In genomic region chr22:30238136-30238535, GRCh38 we compare ENCODE assay signal across 23 cellular contexts. TPM values are rescaled to one million over a fixed set of nuclear protein-coding genes. Genes with fewer than 3 reads are reported as not detected.
DNase-seq lines count a peak whose midpoint lies in the region; ATAC-seq and TF ChIP-seq lines count a peak whose summit lies in the region.
"Had no signal": no experiment of that assay in that cellular context is flagged by ENCODE, and none has a peak within 500 bp of the region (broad histone marks: within the 10 kb centered on the region; RNA-seq: fewer than 3 reads in every experiment).

No MANE protein-coding gene starts in this region.

- no peak overlapping the region for H3K4me2 ChIP-seq in hepatocyte
- no peak overlapping the region for H3K4me2 ChIP-seq in skeletal muscle satellite cell (ENCODE audit: low read length)

- POLR2A ChIA-PET in activated CD4-positive, alpha-beta T cell treated with anti-CD3 and anti-CD28 coated beads for 36 hours (lab: Charles Lee), result no interaction called here

- no peak for ATAC-seq in activated CD4-positive, alpha-beta T cell treated with anti-CD3 and anti-CD28 coated beads for 36 hours
- ATAC-seq in HG02642 (IDR thresholded peaks at IDR 0.05; ENCODE audit: poor library complexity, unreplicated experiment) (no peak), GM21360 (IDR thresholded peaks at IDR 0.05; ENCODE audit: unreplicated experiment) (no peak)

- no peak overlapping the region for H3K4me3 Mint-ChIP-seq in activated CD4-positive, alpha-beta T cell treated with anti-CD3 and anti-CD28 coated beads, Interleukin-2, amount 10 ng/mL, durations not matched to agents 24 days and 14 days
- H3K4me3 Mint-ChIP-seq in activated CD4-positive, alpha-beta T cell treated with anti-CD3 and anti-CD28 coated beads for 36 hours, result no peak overlapping the region
- H3K4me3 Mint-ChIP-seq: activated naive CD4-positive, alpha-beta T cell treated with anti-CD3 and anti-CD28 coated beads for 36 hours; endodermal cell had no signal

- H3K27me3 Mint-ChIP-seq in activated CD4-positive, alpha-beta T cell treated with anti-CD3 and anti-CD28 coated beads, Interleukin-2, amount 10 ng/mL, durations not matched to agents 24 days and 14 days, result no peaks in the 10 kb centered on the region
- no peaks in the 10 kb centered on the region for H3K27me3 Mint-ChIP-seq in activated CD4-positive, alpha-beta T cell treated with anti-CD3 and anti-CD28 coated beads for 36 hours

- no peak overlapping the region for H3K4me3 ChIP-seq in SJCRH30
- H3K4me3 ChIP-seq in hepatocyte, result no peak overlapping the region
- H3K4me3 ChIP-seq in skeletal muscle satellite cell (ENCODE audit: low read length), result no peak overlapping the region
- H3K4me3 ChIP-seq: coronary artery, spleen, upper lobe of right lung had no signal

- WGBS in hepatocyte (ENCODE audit: low lambda C conversion rate, missing lambda C conversion rate), result 85% methylated on average over 9 of the region's 9 CpGs

- H4K20me1 ChIP-seq in hepatocyte (ENCODE audit: insufficient read depth, poor library complexity, severe bottlenecking), result no peaks in the 10 kb centered on the region

- H3K27me3 ChIP-seq in SJCRH30 (no peaks in the 10 kb centered on the region), hepatocyte (no peaks in the 10 kb centered on the region), skeletal muscle satellite cell (ENCODE audit: control insufficient read depth, insufficient read depth, low read length) (no peaks in the 10 kb centered on the region)
- H3K27me3 ChIP-seq: BE2C, spleen, upper lobe of right lung had no signal

- H3K9me3 ChIP-seq in SJCRH30 (replicated peaks) (no peaks in the 10 kb centered on the region), hepatocyte (ENCODE audit: low read depth) (no peaks in the 10 kb centered on the region), skeletal muscle satellite cell (replicated peaks; ENCODE audit: low read length) (no peaks in the 10 kb centered on the region)
- H3K9me3 ChIP-seq: BE2C, neutrophil, spleen, upper lobe of right lung had no signal

- H3K9ac ChIP-seq in skeletal muscle satellite cell (ENCODE audit: low read depth, low read length), result peak overlapping the region; percentile 12

- peaks cover 47% of the 10 kb centered on the region for H3K4me1 Mint-ChIP-seq in activated CD4-positive, alpha-beta T cell treated with anti-CD3 and anti-CD28 coated beads, Interleukin-2, amount 10 ng/mL, durations not matched to agents 24 days and 14 days
- peaks cover 9% of the 10 kb centered on the region for H3K4me1 Mint-ChIP-seq in activated CD4-positive, alpha-beta T cell treated with anti-CD3 and anti-CD28 coated beads for 36 hours

- peaks cover 57% of the 10 kb centered on the region for H3K4me1 ChIP-seq in SJCRH30
- peaks cover 30% of the 10 kb centered on the region for H3K4me1 ChIP-seq in hepatocyte (ENCODE audit: insufficient read depth)
- H3K4me1 ChIP-seq in skeletal muscle satellite cell (ENCODE audit: control insufficient read depth, insufficient read depth, low read length), result peaks cover 76% of the 10 kb centered on the region
- H3K4me1 ChIP-seq: BE2C had no signal

- TF ChIP-seq CTCF in hepatocyte (IDR thresholded peaks at IDR 0.05; ENCODE audit: poor library complexity), result no peak

- H3K27ac ChIP-seq in SJCRH30 (peak overlapping the region; percentile 47), hepatocyte (peak overlapping the region; percentile 85)
- H3K27ac ChIP-seq: coronary artery, neutrophil, spleen, upper lobe of right lung had no signal

- intact Hi-C loops in activated CD4-positive, alpha-beta T cell treated with anti-CD3 and anti-CD28 coated beads, Interleukin-2, amount 10 ng/mL, durations not matched to agents 24 days and 14 days (cut with micrococcal nuclease), result no loop called here
- intact Hi-C loops in activated CD4-positive, alpha-beta T cell treated with anti-CD3 and anti-CD28 coated beads for 36 hours (cut with DNase I, micrococcal nuclease), result loop anchor here in 1 of 2 experiments (5.0 kb wide), 1 partner anchor 41 kb away; no protein-coding TSS in a partner anchor

- no peaks in the 10 kb centered on the region for H3K9me2 ChIP-seq in hepatocyte (replicated peaks; ENCODE audit: insufficient read depth)

- H3K79me2 ChIP-seq in hepatocyte, result no peaks in the 10 kb centered on the region

- CTCF ChIA-PET in activated CD4-positive, alpha-beta T cell treated with anti-CD3 and anti-CD28 coated beads for 36 hours (lab: Charles Lee), result interaction anchor here (1.4 kb wide), 1 partner anchor 130 kb away, joined by 3 read pairs; no protein-coding TSS in a partner anchor

- H3K36me3 Mint-ChIP-seq in activated CD4-positive, alpha-beta T cell treated with anti-CD3 and anti-CD28 coated beads, Interleukin-2, amount 10 ng/mL, durations not matched to agents 24 days and 14 days (ENCODE audit: low read depth), result peaks cover 28% of the 10 kb centered on the region
- H3K36me3 Mint-ChIP-seq in activated CD4-positive, alpha-beta T cell treated with anti-CD3 and anti-CD28 coated beads for 36 hours (ENCODE audit: low read depth), result peaks cover 27% of the 10 kb centered on the region

- H3K27ac Mint-ChIP-seq in activated CD4-positive, alpha-beta T cell treated with anti-CD3 and anti-CD28 coated beads, Interleukin-2, amount 10 ng/mL, durations not matched to agents 24 days and 14 days, result peak overlapping the region; percentile 61
- H3K27ac Mint-ChIP-seq in activated CD4-positive, alpha-beta T cell treated with anti-CD3 and anti-CD28 coated beads for 36 hours, result no peak overlapping the region
- H3K27ac Mint-ChIP-seq: endodermal cell had no signal

- H2AFZ ChIP-seq in hepatocyte, result no peak overlapping the region

- H3K9me3 Mint-ChIP-seq in activated CD4-positive, alpha-beta T cell treated with anti-CD3 and anti-CD28 coated beads, Interleukin-2, amount 10 ng/mL, durations not matched to agents 24 days and 14 days, result no peaks in the 10 kb centered on the region
- no peaks in the 10 kb centered on the region for H3K9me3 Mint-ChIP-seq in activated CD4-positive, alpha-beta T cell treated with anti-CD3 and anti-CD28 coated beads for 36 hours (ENCODE audit: low read depth)
- H3K9me3 Mint-ChIP-seq: activated naive CD4-positive, alpha-beta T cell treated with anti-CD3 and anti-CD28 coated beads for 36 hours; endodermal cell had no signal

- DNase-seq in activated CD4-positive, alpha-beta T cell treated with anti-CD3 and anti-CD28 coated beads, Interleukin-2, amount 10 ng/mL, durations not matched to agents 24 days and 14 days, result no peak
- DNase-seq in activated CD4-positive, alpha-beta T cell treated with anti-CD3 and anti-CD28 coated beads for 36 hours, result no peak
- DNase-seq in SJCRH30 (no peak), hepatocyte (ENCODE audit: low spot score) (no peak), NCI-H82 (lab: John Stamatoyannopoulos, UW) (no peak)
- DNase-seq: 8988T; activated CD4-positive, alpha-beta T cell treated with anti-CD3 and anti-CD28 coated beads for 48 hours; activated naive CD4-positive, alpha-beta T cell treated with anti-CD3 and anti-CD28 coated beads for 36 hours; BE2C; NCI-H1436 treated with DMSO at 0.1 percent for 48 hours; NCI-H2171; NCI-H526; spleen; stimulated activated CD4-positive, alpha-beta T cell treated with anti-CD3 and anti-CD28 coated beads, Interleukin-4, amount 100 ng/mL, for 4 hours; SW 1271; upper lobe of right lung had no signal

- H3K36me3 ChIP-seq in SJCRH30 (no peaks in the 10 kb centered on the region), hepatocyte (replicated peaks; ENCODE audit: insufficient read depth, low read depth) (no peaks in the 10 kb centered on the region), skeletal muscle satellite cell (ENCODE audit: insufficient read depth, low read length) (peaks cover 22% of the 10 kb centered on the region)
- H3K36me3 ChIP-seq: BE2C, neutrophil, spleen, upper lobe of right lung had no signal

RNA-seq across cellular contexts. Expression of gene LIF, which starts 8.4 kb away (rescaled TPM):
- 509 and 511 TPM in 2 replicates for total RNA-seq in activated CD4-positive, alpha-beta T cell treated with anti-CD3 and anti-CD28 coated beads, Interleukin-2, amount 10 ng/mL, durations not matched to agents 24 days and 14 days
- total RNA-seq in activated CD4-positive, alpha-beta T cell treated with anti-CD3 and anti-CD28 coated beads for 36 hours, result 100 to 1,000 TPM in 1 of 2 experiments, 10 to 100 TPM in 1; 77.3 to 105 TPM
- 1.1 and 1.7 TPM in 2 replicates for total RNA-seq in SJCRH30 (2014; rRNA removed; shearing (Covaris generic))
- 13.4 and 21.1 TPM in 2 replicates for total RNA-seq in hepatocyte
- 8.2 and 14.8 TPM in 2 replicates for polyA plus RNA-seq in hepatocyte
- 13.2 and 25.1 TPM in 2 replicates for total RNA-seq in skeletal muscle satellite cell (2012; rRNA removed)

RNA-seq across cellular contexts. Expression of gene OSM, which starts 28.5 kb away (rescaled TPM):
- 61.0 and 62.8 TPM in 2 replicates for total RNA-seq in activated CD4-positive, alpha-beta T cell treated with anti-CD3 and anti-CD28 coated beads, Interleukin-2, amount 10 ng/mL, durations not matched to agents 24 days and 14 days
- total RNA-seq in activated CD4-positive, alpha-beta T cell treated with anti-CD3 and anti-CD28 coated beads for 36 hours, result 10 to 100 TPM; 13.8 to 17.6 TPM
- total RNA-seq in SJCRH30 (2014; rRNA removed; shearing (Covaris generic)), result not detected in 2 replicates
- total RNA-seq in hepatocyte, result 0.48 and 1.5 TPM in 2 replicates
- not detected in 2 replicates for polyA plus RNA-seq in hepatocyte
- total RNA-seq in skeletal muscle satellite cell (2012; rRNA removed), result not detected in 2 replicates
- total RNA-seq: endodermal cell, fibroblast of lung had no signal
- polyA plus RNA-seq: fibroblast of lung had no signal

RNA-seq across cellular contexts. Expression of gene CASTOR1, which starts 51.2 kb away (rescaled TPM):
- 4.7 and 7.3 TPM in 2 replicates for total RNA-seq in activated CD4-positive, alpha-beta T cell treated with anti-CD3 and anti-CD28 coated beads, Interleukin-2, amount 10 ng/mL, durations not matched to agents 24 days and 14 days
- 1 to 10 TPM; 1.6 to 2.2 TPM for total RNA-seq in activated CD4-positive, alpha-beta T cell treated with anti-CD3 and anti-CD28 coated beads for 36 hours
- total RNA-seq in SJCRH30 (2014; rRNA removed; shearing (Covaris generic)), result 1.2 and 2.1 TPM in 2 replicates
- 30.9 and 48.0 TPM in 2 replicates for total RNA-seq in hepatocyte
- 43.5 and 53.5 TPM in 2 replicates for polyA plus RNA-seq in hepatocyte
- 2.0 and 5.7 TPM in 2 replicates for total RNA-seq in skeletal muscle satellite cell (2012; rRNA removed)
